Comparison of ENCODE assay signal across 8 cellular contexts in the genomic region with DNA sequence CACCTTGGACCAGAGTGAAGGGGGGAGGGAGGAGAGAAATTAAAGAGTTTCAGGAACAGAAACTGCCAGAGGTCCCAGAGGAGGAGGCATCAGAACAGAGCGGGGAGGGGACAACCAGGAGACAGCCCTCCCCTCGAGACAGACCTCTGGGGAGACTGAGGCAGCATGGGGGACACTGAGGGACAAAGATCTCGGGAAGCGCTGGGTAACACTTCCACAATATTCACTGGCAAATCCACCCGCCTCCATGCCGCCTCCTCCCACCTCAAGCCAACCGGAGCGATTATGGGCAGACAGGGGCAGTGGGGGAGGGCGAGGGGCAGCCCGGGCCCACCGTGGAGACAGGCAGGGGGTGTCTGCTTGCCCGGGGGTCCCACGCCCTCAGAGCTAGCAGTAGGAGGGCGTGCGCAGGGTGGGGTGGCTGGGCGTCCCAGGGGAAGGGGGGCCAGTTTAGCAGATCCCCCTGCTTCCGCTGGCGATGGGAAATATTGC. TPM values are rescaled to one million over a fixed set of nuclear protein-coding genes. Genes with fewer than 3 reads are reported as not detected.
DNase-seq lines count a peak whose midpoint lies in the region; ATAC-seq and TF ChIP-seq lines count a peak whose summit lies in the region.

No MANE protein-coding gene starts in this region.

- H3K79me2 ChIP-seq in PC-3 (ENCODE audit: low read length), result peaks cover 75% of the 10 kb centered on the region

- 0 out of 2 replicates have a peak, but pooled peaks cover 4% of the 10 kb centered on the region for H4K20me1 ChIP-seq in PC-3 (ENCODE audit: low read length)

- BruUV-seq in PC-3 (replicated peaks; lab: Mats Ljungman, UMichigan), result no TSS peak

- POLR2A ChIA-PET in PC-3 (lab: Charles Lee; ENCODE audit: unreplicated experiment), result no interaction called here

- H3K4me1 ChIP-seq in PC-3 (ENCODE audit: insufficient read depth, low read length) (peaks cover 18% of the 10 kb centered on the region), esophagus squamous epithelium (peaks cover 39 to 89% (median 52%) of the 10 kb centered on the region in 3 donors), rectal smooth muscle tissue (ENCODE audit: control insufficient read depth, insufficient read depth, low read length) (peaks cover 10% of the 10 kb centered on the region)

- H3K27ac ChIP-seq in PC-3 (ENCODE audit: low read length) (no peak overlapping the region), esophagus squamous epithelium (peak overlapping the region; percentile 74 to 94 (median 88)), rectal smooth muscle tissue (ENCODE audit: low read depth, low read length) (peak overlapping the region; percentile 57)

- peak overlapping the region; percentile 82 for H3K4me2 ChIP-seq in PC-3 (ENCODE audit: low read length)

- DNase-seq in PC-3 (no peak), esophagus squamous epithelium (lab: John Stamatoyannopoulos, UW) (no peak), NCI-H774 (lab: John Stamatoyannopoulos, UW) (no peak), HUDEP-2 (lab: John Stamatoyannopoulos, UW; ENCODE audit: unreplicated experiment in 76 of 76) (no peak)

- intact Hi-C loops in PC-3 (cut with micrococcal nuclease) (no loop called here), esophagus squamous epithelium (cut with DNase I) (no loop called here)

- no peak for TF ChIP-seq POLR2A in esophagus squamous epithelium (IDR thresholded peaks at IDR 0.05)

- H3K4me3 ChIP-seq in GM12875 (ENCODE audit: low read depth, low read length) (peak overlapping the region; percentile 61), PC-3 (ENCODE audit: low read length) (peak overlapping the region; percentile 96), esophagus squamous epithelium (peak overlapping the region; percentile 50 to 88 (median 86)), rectal smooth muscle tissue (ENCODE audit: low read length) (peak overlapping the region; percentile 81)

- H3K9me2 ChIP-seq in PC-3 (replicated peaks; ENCODE audit: low read length), result no peaks in the 10 kb centered on the region

- ATAC-seq in PC-3 (no peak), HG02884 (IDR thresholded peaks at IDR 0.05; ENCODE audit: unreplicated experiment) (no peak), GM18873 (IDR thresholded peaks at IDR 0.05; ENCODE audit: low FRiP score, unreplicated experiment) (no peak)

- no peak for TF ChIP-seq CTCF in GM12875 (IDR thresholded peaks at IDR 0.05; ENCODE audit: borderline replicate concordance, insufficient read depth, low read depth, low read length)
- no peak for TF ChIP-seq CTCF in PC-3 (conservative IDR thresholded peaks at IDR 0.05; ENCODE audit: low read depth, low read length)
- no peak for TF ChIP-seq CTCF in esophagus squamous epithelium (IDR thresholded peaks at IDR 0.05)

- no peaks in the 10 kb centered on the region for H3F3A ChIP-seq in PC-3 (ENCODE audit: low read length, unreplicated experiment)

- H3K27me3 ChIP-seq in PC-3 (ENCODE audit: low read length) (no peaks in the 10 kb centered on the region), esophagus squamous epithelium (peaks cover 0 to 20% (median 0%) of the 10 kb centered on the region in 4 donors), rectal smooth muscle tissue (ENCODE audit: control insufficient read depth, insufficient read depth, low read length) (peaks cover 2% of the 10 kb centered on the region)

- H3K36me3 ChIP-seq in PC-3 (ENCODE audit: low read depth, low read length), result no peaks in the 10 kb centered on the region
- no peaks in the 10 kb centered on the region for H3K36me3 ChIP-seq in esophagus squamous epithelium
- no peaks in the 10 kb centered on the region for H3K36me3 ChIP-seq in rectal smooth muscle tissue (ENCODE audit: control insufficient read depth, insufficient read depth, low read length)

- H3K9me3 ChIP-seq in PC-3 (ENCODE audit: low read length) (no peaks in the 10 kb centered on the region), esophagus squamous epithelium (no peaks in the 10 kb centered on the region)

- H3K9ac ChIP-seq in PC-3 (ENCODE audit: low read length) (peak overlapping the region; percentile 69; the same call in 1 of the 2 replicates), rectal smooth muscle tissue (ENCODE audit: low read length) (no peak overlapping the region)

- H2AFZ ChIP-seq in PC-3 (ENCODE audit: low read length), result no peak overlapping the region

- CTCF ChIA-PET in PC-3 (lab: Charles Lee), result no interaction called here

- WGBS in esophagus squamous epithelium, 2 donors, result 9 to 15% methylated on average over 7 to 12 of the region's 18 CpGs

RNA-seq across cellular contexts. Expression of a gene that starts 1.2 kb away (rescaled TPM):
- 14.1 and 15.8 TPM in 2 replicates for total RNA-seq in PC-3 (2014; rRNA removed)
- total RNA-seq in esophagus squamous epithelium, result 10 to 100 TPM in 1 of 4 donors, 1 to 10 TPM in 3; 2.5 to 11.8 (median 3.4) TPM

RNA-seq across cellular contexts. Expression of a gene that starts 5.6 kb away (rescaled TPM):
- total RNA-seq in PC-3 (2014; rRNA removed) (366 and 441 TPM in 2 replicates), esophagus squamous epithelium (100 to 1,000 TPM; 128 to 177 (median 145) TPM)

RNA-seq across cellular contexts. Expression of a gene that starts 16.8 kb away (rescaled TPM):
- total RNA-seq in PC-3 (2014; rRNA removed) (13.7 and 14.1 TPM in 2 replicates), esophagus squamous epithelium (1 to 10 TPM; 4.9 to 8.3 (median 7.8) TPM)

RNA-seq across cellular contexts. Expression of a gene that starts 41.9 kb away (rescaled TPM):
- total RNA-seq in PC-3 (2014; rRNA removed) (24.7 and 28.7 TPM in 2 replicates), esophagus squamous epithelium (10 to 100 TPM; 30.6 to 79.7 (median 35.1) TPM)

RNA-seq across cellular contexts. Expression of a gene that starts 52.4 kb away (rescaled TPM):
- total RNA-seq in PC-3 (2014; rRNA removed) (25.5 and 43.7 TPM in 2 replicates), esophagus squamous epithelium (10 to 100 TPM; 14.4 to 32.6 (median 24.1) TPM)
